ENCODE assay signal across 8 cellular contexts in the genomic region with DNA sequence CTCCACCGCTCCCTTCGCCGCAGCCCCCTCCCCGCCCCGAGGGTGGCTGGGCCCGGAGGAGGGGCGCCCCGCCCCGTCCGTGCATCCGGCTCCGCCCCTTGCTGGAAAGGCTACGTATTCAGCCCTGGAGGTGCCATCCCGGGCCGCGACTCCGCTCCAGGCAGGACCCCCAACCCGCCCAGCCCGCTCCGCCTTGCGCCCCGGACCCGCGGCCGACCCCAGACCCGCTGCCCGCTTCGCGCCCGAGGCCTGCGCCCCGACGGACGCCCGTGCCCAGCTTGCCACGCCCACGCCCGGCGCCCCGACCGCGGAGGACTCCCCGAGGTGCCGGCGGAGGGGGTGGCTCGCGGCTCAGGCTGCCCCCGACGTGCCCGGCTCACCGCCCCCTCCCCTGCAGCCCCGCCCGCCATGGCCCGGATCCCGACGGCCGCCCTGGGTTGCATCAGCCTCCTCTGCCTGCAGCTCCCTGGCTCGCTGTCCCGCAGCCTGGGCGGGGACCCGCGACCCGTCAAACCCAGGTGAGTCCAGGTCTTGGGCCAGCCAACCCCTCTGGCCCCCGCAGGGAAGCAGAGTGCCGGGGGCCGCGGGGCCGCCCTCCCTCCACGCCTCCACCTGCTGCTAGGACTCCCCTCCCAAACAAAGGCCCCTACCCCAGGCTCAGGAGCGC. TPM values are rescaled to one million over a fixed set of nuclear protein-coding genes. Genes with fewer than 3 reads are reported as not detected.
DNase-seq lines count a peak whose midpoint lies in the region; ATAC-seq and TF ChIP-seq lines count a peak whose summit lies in the region.

A gene with protein sequence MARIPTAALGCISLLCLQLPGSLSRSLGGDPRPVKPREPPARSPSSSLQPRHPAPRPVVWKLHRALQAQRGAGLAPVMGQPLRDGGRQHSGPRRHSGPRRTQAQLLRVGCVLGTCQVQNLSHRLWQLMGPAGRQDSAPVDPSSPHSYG (plus strand): TSS at position 104 of the 667 bp plus-strand sequence. CDS start 305 bp downstream, at position 409.

- H3K9me3 ChIP-seq in BE2C: no peaks in the 10 kb centered on the region
- no peaks in the 10 kb centered on the region for H3K9me3 ChIP-seq in heart left ventricle
- H3K9me3 ChIP-seq in spleen: no peaks in the 10 kb centered on the region
- no peaks in the 10 kb centered on the region for H3K9me3 ChIP-seq in tibial nerve

- intact Hi-C loops in heart left ventricle (cut with DNase I) (no loop called here), spleen (cut with DNase I; ENCODE audit: low total_unique reads) (no loop called here)

- H3K27ac ChIP-seq in heart left ventricle (no peak within 1 kb of the TSS), spleen (peak within 1 kb of the TSS in 3 of 8 donors; percentile 55 to 69 (median 62)), tibial nerve (peak within 1 kb of the TSS in 1 of 4 donors; percentile 45)

- peaks cover 4% of the 10 kb centered on the region for H3K4me1 ChIP-seq in BE2C
- H3K4me1 ChIP-seq in heart left ventricle: peaks cover 0 to 17% (median 4%) of the 10 kb centered on the region in 12 donors
- H3K4me1 ChIP-seq in spleen: peaks cover 5 to 33% (median 18%) of the 10 kb centered on the region in 6 donors
- H3K4me1 ChIP-seq in tibial nerve: peaks cover 0 to 14% (median 7%) of the 10 kb centered on the region in 4 donors

- TF ChIP-seq POLR2A in NB4 (IDR thresholded peaks at IDR 0.05; ENCODE audit: extremely low read depth, insufficient read length): no peak
- no peak for TF ChIP-seq POLR2A in heart left ventricle (IDR thresholded peaks at IDR 0.05)
- TF ChIP-seq POLR2A in spleen (IDR thresholded peaks at IDR 0.05): no peak
- TF ChIP-seq POLR2A in tibial nerve (IDR thresholded peaks at IDR 0.05): no peak

- ATAC-seq in heart left ventricle: peak in 2 of 4 donors; percentile 17 to 46

- peak within 1 kb of the TSS; percentile 60 for H3K4me3 ChIP-seq in BE2C (ENCODE audit: low read depth, low read length)
- no peak within 1 kb of the TSS for H3K4me3 ChIP-seq in NB4 (ENCODE audit: low read depth, low read length)
- peak within 1 kb of the TSS; percentile 8 to 61 (median 40) for H3K4me3 ChIP-seq in heart left ventricle
- peak within 1 kb of the TSS; percentile 51 to 86 (median 58) for H3K4me3 ChIP-seq in spleen
- H3K4me3 ChIP-seq in tibial nerve: peak within 1 kb of the TSS in 2 of 4 donors; percentile 36 to 43

- H3K36me3 ChIP-seq in BE2C: no peaks in the 10 kb centered on the region
- H3K36me3 ChIP-seq in heart left ventricle: no peaks in the 10 kb centered on the region
- H3K36me3 ChIP-seq in spleen: no peaks in the 10 kb centered on the region
- H3K36me3 ChIP-seq in tibial nerve: no peaks in the 10 kb centered on the region

- DNase-seq in BE2C (peak; percentile 53), NB4 (ENCODE audit: low read depth) (peak; percentile 40), heart left ventricle (peak in 2 of 5 donors; percentile 48 to 75), spleen (peak; percentile 93), tibial nerve (ENCODE audit: low spot score in 2 of 2) (no peak), cerebellar cortex (ENCODE audit: low spot score) (no peak), NCI-H146 (lab: John Stamatoyannopoulos, UW) (no peak)
- peak; percentile 63 for DNase-seq in activated effector memory CD4-positive, alpha-beta T cell treated with Interleukin-2 at 50 U/mL for 16 hours

- TF ChIP-seq CTCF in BE2C (IDR thresholded peaks at IDR 0.05; ENCODE audit: low read depth, low read length) (no peak), NB4 (IDR thresholded peaks at IDR 0.05; ENCODE audit: low read depth, low read length) (no peak), heart left ventricle (IDR thresholded peaks at IDR 0.05) (no peak), spleen (IDR thresholded peaks at IDR 0.05 in 8 of 11, conservative IDR thresholded peaks at IDR 0.05 in 3 of 11) (no peak), tibial nerve (IDR thresholded peaks at IDR 0.05) (no peak)

- 1 to 5% (median 3%) methylated on average over 14 to 70 of the region's 70 CpGs for WGBS in heart left ventricle, 4 donors
- WGBS in spleen, 5 donors: 3 to 6% (median 4%) methylated on average over 12 to 70 of the region's 70 CpGs
- 7 to 10% methylated on average over 8 to 11 of the region's 70 CpGs for WGBS in tibial nerve, 2 donors

- H3K27me3 ChIP-seq in BE2C (peaks cover 17% of the 10 kb centered on the region), heart left ventricle (peaks cover 24 to 57% (median 34%) of the 10 kb centered on the region in 9 donors), spleen (replicated peaks in 1 of 7) (peaks cover 0 to 63% (median 20%) of the 10 kb centered on the region in 7 donors), tibial nerve (peaks cover 4 to 58% of the 10 kb centered on the region in 2 donors)

- no peak for TF ChIP-seq EP300 in tibial nerve (IDR thresholded peaks at IDR 0.05)

RNA-seq across cellular contexts. Expression of the gene that starts here (rescaled TPM):
- polyA plus RNA-seq in BE2C (2012; ENCODE audit: insufficient read depth, insufficient read length, low read depth): 13.9 TPM
- total RNA-seq in heart left ventricle: under 1 TPM in 3 of 9 donors, not detected in 6; 0.04 to 0.67 (median 0.19) TPM
- polyA plus RNA-seq in heart left ventricle: under 1 TPM in 1 of 2 donors, not detected in 1; 0.22 TPM
- total RNA-seq in spleen: 1 to 10 TPM; 1.2 to 3.5 (median 2.6) TPM
- 1 to 10 TPM in 2 of 3 donors, under 1 TPM in 1; 0.74 to 2.1 (median 1.3) TPM for polyA plus RNA-seq in spleen
- total RNA-seq in tibial nerve: not detected

Comparison
In these comparisons a context has a peak if more than half of its experiments do, and no peak if none do; other contexts are left out.
1. DNase-seq: peak in BE2C (single experiment), NB4 (single experiment), activated effector memory CD4-positive, alpha-beta T cell treated with Interleukin-2 at 50 U/mL for 16 hours (single experiment) and spleen (single experiment); none in tibial nerve (0 of 2), cerebellar cortex (single experiment) and NCI-H146 (single experiment).